In the genomic region with DNA sequence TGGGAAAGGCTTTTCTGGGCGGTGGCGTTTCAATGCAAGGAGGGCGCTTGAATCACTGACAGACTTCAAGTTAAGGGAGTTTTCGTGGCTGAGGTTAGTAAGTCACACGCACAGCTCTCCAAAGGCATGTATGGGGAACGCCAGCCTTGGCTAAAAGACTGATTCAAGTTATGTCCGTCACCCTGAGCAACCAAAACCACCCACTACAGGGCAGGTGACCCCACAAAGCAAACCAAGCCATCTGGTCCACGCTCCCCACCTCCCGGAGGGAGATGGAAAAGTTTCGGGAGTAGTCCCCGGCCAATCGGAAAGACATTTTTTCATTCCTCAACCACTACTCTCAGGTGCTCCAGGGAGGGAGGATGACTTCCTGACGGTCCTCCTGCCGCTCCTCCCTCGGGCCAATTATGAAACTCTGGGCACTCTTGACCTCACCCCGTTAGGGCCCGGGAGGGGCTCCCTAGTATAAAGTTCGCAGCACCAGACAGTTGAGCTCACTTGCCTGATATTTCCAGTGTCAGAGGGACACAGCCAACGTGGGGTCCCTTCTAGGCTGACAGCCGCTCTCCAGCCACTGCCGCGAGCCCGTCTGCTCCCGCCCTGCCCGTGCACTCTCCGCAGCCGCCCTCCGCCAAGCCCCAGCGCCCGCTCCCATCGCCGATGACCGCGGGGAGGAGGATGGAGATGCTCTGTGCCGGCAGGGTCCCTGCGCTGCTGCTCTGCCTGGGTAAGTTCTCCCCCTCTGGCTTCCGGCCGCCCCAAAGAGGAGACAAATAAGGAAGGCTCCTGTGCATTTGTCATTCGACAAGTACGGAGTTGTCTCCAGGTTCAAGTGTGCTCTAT, we compare ENCODE assay signal across 8 cellular contexts. TPM values are rescaled to one million over a fixed set of nuclear protein-coding genes. Genes with fewer than 3 reads are reported as not detected.
DNase-seq lines count a peak whose midpoint lies in the region; ATAC-seq and TF ChIP-seq lines count a peak whose summit lies in the region.

A gene with protein sequence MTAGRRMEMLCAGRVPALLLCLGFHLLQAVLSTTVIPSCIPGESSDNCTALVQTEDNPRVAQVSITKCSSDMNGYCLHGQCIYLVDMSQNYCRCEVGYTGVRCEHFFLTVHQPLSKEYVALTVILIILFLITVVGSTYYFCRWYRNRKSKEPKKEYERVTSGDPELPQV (plus strand): TSS at position 497 of the 843 bp plus-strand sequence. CDS start 164 bp downstream, at position 661.

- BruUV-seq in HCT116 (replicated peaks; lab: Mats Ljungman, UMichigan): no TSS peak

- peak within 1 kb of the TSS; percentile 94 for H3K9ac ChIP-seq in HCT116 (ENCODE audit: low read length)
- peak within 1 kb of the TSS; percentile 42 for H3K9ac ChIP-seq in NT2/D1 (ENCODE audit: insufficient read length, low read depth)

- CTCF ChIA-PET in GM10248 (lab: Yijun Ruan, JAX): no interaction called here
- CTCF ChIA-PET in HCT116 (lab: Charles Lee): interaction anchor here (0.8 kb wide), 1 partner anchor 429 kb away, joined by 3 read pairs; no protein-coding TSS in a partner anchor

- intact Hi-C loops in HCT116 (cut with micrococcal nuclease): loop anchor here (2.0 kb wide), 1 partner anchor 44 kb away; no protein-coding TSS in a partner anchor

- peak; percentile 76 for TF ChIP-seq POLR2A in HCT116 (IDR thresholded peaks at IDR 0.05; ENCODE audit: borderline replicate concordance, extremely low read depth, insufficient read depth, insufficient read length)

- H3K4me2 ChIP-seq in HCT116 (ENCODE audit: low read length): peak within 1 kb of the TSS; percentile 84

- peaks cover 18% of the 10 kb centered on the region for H3K27me3 Mint-ChIP-seq in memory B cell

- peak within 1 kb of the TSS; percentile 75 for H3K27ac Mint-ChIP-seq in memory B cell

- H3K4me3 ChIP-seq in HCT116 (replicated peaks in 1 of 2; ENCODE audit: low read depth in 1 of 2, low read length in 2 of 2) (peak within 1 kb of the TSS; percentile 76 to 91), NT2/D1 (ENCODE audit: insufficient read length, low read depth) (peak within 1 kb of the TSS; percentile 56), ectodermal cell (ENCODE audit: insufficient read depth, low read depth, low read length) (peak within 1 kb of the TSS; percentile 31), thoracic aorta (peak within 1 kb of the TSS; percentile 79)

- peak within 1 kb of the TSS; percentile 62 for H3K4me3 Mint-ChIP-seq in memory B cell

- H3K79me2 ChIP-seq in HCT116 (ENCODE audit: insufficient read depth, low read length): peaks cover 95% of the 10 kb centered on the region

- ATAC-seq in HCT116: peak; percentile 71
- peak; percentile 76 for ATAC-seq in memory B cell (ENCODE audit: low read depth)
- ATAC-seq in thoracic aorta (ENCODE audit: insufficient number of reproducible peaks, low FRiP score, low read depth): no peak
- ATAC-seq in HG03025 (IDR thresholded peaks at IDR 0.05; ENCODE audit: low FRiP score, unreplicated experiment): no peak

- H3K9me3 ChIP-seq in HCT116 (ENCODE audit: control insufficient read depth in 1 of 2, insufficient read depth in 1 of 2, low read depth in 1 of 2, low read length in 2 of 2): no peaks in the 10 kb centered on the region
- no peaks in the 10 kb centered on the region for H3K9me3 ChIP-seq in NT2/D1 (ENCODE audit: insufficient read depth, low read length)
- H3K9me3 ChIP-seq in ectodermal cell (ENCODE audit: control insufficient read depth, low read length): no peaks in the 10 kb centered on the region
- no peaks in the 10 kb centered on the region for H3K9me3 ChIP-seq in thoracic aorta

- H3K4me1 Mint-ChIP-seq in memory B cell: peaks cover 14% of the 10 kb centered on the region

- POLR2A ChIA-PET in GM10248 (lab: Yijun Ruan, JAX): no interaction called here
- POLR2A ChIA-PET in HCT116 (lab: Charles Lee): interaction anchor here (1.0 to 3.7 kb wide), 16 partner anchors 12 to 301 kb away, joined by 3 to 28 read pairs (median 5); a partner anchor contains a TSS

- no peaks in the 10 kb centered on the region for H3K36me3 Mint-ChIP-seq in memory B cell

- RAD21 ChIA-PET in HCT116 (lab: Charles Lee; ENCODE audit: low non-redundant PET in 1 of 2, low total read pairs in 2 of 2, uncharacterized antibody in 2 of 2, unreplicated experiment in 2 of 2): interaction anchor here in 1 of 2 experiments (0.9 to 1.6 kb wide), 2 partner anchors 44 to 258 kb away, joined by 3 to 4 read pairs; no protein-coding TSS in a partner anchor

- 1% methylated on average over 40 of the region's 40 CpGs for WGBS in ectodermal cell, 2 experiments

- H3K27ac ChIP-seq in HCT116 (ENCODE audit: low read depth, low read length) (peak within 1 kb of the TSS; percentile 94), ectodermal cell (ENCODE audit: insufficient read depth, low read depth, low read length, poor library complexity, severe bottlenecking) (no peak within 1 kb of the TSS), thoracic aorta (peak within 1 kb of the TSS in 1 of 2 donors; percentile 26)

- H3K9me3 Mint-ChIP-seq in memory B cell: no peaks in the 10 kb centered on the region

- no peak within 1 kb of the TSS for H2AFZ ChIP-seq in HCT116 (ENCODE audit: low read depth, low read length, poor library complexity, severe bottlenecking)

- no peak for TF ChIP-seq RAD21 in HCT116 (IDR thresholded peaks at IDR 0.05; ENCODE audit: low read depth)

- H3K27me3 ChIP-seq in HCT116 (ENCODE audit: insufficient read depth, low read length) (no peaks in the 10 kb centered on the region), NT2/D1 (ENCODE audit: insufficient read depth, insufficient read length) (peaks cover 29% of the 10 kb centered on the region), ectodermal cell (ENCODE audit: control insufficient read depth, insufficient read depth, low read length, poor library complexity, severe bottlenecking) (peaks cover 39% of the 10 kb centered on the region), thoracic aorta (replicated peaks; ENCODE audit: insufficient read depth) (no peaks in the 10 kb centered on the region)

- peaks cover 50 to 89% of the 10 kb centered on the region in 2 experiments for H3K4me1 ChIP-seq in HCT116 (ENCODE audit: control insufficient read depth in 1 of 2, insufficient read depth in 2 of 2, low read length in 2 of 2)
- H3K4me1 ChIP-seq in NT2/D1 (ENCODE audit: insufficient read depth, insufficient read length): no peaks in the 10 kb centered on the region
- no peaks in the 10 kb centered on the region for H3K4me1 ChIP-seq in ectodermal cell (ENCODE audit: control insufficient read depth, insufficient read depth, low read length)
- H3K4me1 ChIP-seq in thoracic aorta (ENCODE audit: control insufficient read depth in 1 of 2, low read depth in 2 of 2): peaks cover 9 to 10% of the 10 kb centered on the region in 2 donors

- H3K36me3 ChIP-seq in HCT116 (ENCODE audit: control insufficient read depth in 1 of 2, insufficient read depth in 2 of 2, low read length in 2 of 2): peaks cover 7 to 40% of the 10 kb centered on the region in 2 experiments; a peak in 3 of 4 replicates
- H3K36me3 ChIP-seq in NT2/D1 (ENCODE audit: insufficient read depth, insufficient read length, low read length): no peaks in the 10 kb centered on the region
- H3K36me3 ChIP-seq in ectodermal cell (ENCODE audit: control insufficient read depth, insufficient read depth, low read length): no peaks in the 10 kb centered on the region
- H3K36me3 ChIP-seq in thoracic aorta: no peaks in the 10 kb centered on the region

- no peak for TF ChIP-seq CTCF in GM10248 (IDR thresholded peaks at IDR 0.05; ENCODE audit: control extremely low read depth, extremely low read depth, low read depth, missing control alignments)
- TF ChIP-seq CTCF in HCT116 (IDR thresholded peaks at IDR 0.05 in 2 of 3, conservative IDR thresholded peaks at IDR 0.05 in 1 of 3; ENCODE audit: borderline replicate concordance in 1 of 3, insufficient read depth in 1 of 3, low read depth in 2 of 3, low read length in 2 of 3): no peak
- no peak for TF ChIP-seq CTCF in thoracic aorta (IDR thresholded peaks at IDR 0.05)

- peaks cover 8% of the 10 kb centered on the region; the same call in 1 of the 2 replicates for H4K20me1 ChIP-seq in HCT116 (ENCODE audit: insufficient read depth)

- no peaks in the 10 kb centered on the region for H3K9me2 ChIP-seq in HCT116 (ENCODE audit: insufficient read depth)

- DNase-seq in GM10248 (ENCODE audit: extremely low spot score) (peak; percentile 25), HCT116 (ENCODE audit: low read depth, low spot score) (peak; percentile 74), NT2/D1 (ENCODE audit: low read depth, low spot score) (no peak), memory B cell (ENCODE audit: low spot score in 2 of 2) (peak; percentile 9 to 13), thoracic aorta (ENCODE audit: low spot score) (no peak), NCI-H187 (lab: John Stamatoyannopoulos, UW) (no peak)

TF ChIP-seq in HCT116, 20 proteins besides CTCF, POLR2A, EP300 and RAD21 (continues in another document):
- TF ChIP-seq ZNF274 (IDR thresholded peaks at IDR 0.05; ENCODE audit: low read depth, low read length): no peak
- TF ChIP-seq, protein P1, sequence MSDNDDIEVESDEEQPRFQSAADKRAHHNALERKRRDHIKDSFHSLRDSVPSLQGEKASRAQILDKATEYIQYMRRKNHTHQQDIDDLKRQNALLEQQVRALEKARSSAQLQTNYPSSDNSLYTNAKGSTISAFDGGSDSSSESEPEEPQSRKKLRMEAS (IDR thresholded peaks at IDR 0.05): no peak
- no peak for TF ChIP-seq ELF1 (IDR thresholded peaks at IDR 0.05; ENCODE audit: borderline replicate concordance, low read depth)
- TF ChIP-seq, protein P2, sequence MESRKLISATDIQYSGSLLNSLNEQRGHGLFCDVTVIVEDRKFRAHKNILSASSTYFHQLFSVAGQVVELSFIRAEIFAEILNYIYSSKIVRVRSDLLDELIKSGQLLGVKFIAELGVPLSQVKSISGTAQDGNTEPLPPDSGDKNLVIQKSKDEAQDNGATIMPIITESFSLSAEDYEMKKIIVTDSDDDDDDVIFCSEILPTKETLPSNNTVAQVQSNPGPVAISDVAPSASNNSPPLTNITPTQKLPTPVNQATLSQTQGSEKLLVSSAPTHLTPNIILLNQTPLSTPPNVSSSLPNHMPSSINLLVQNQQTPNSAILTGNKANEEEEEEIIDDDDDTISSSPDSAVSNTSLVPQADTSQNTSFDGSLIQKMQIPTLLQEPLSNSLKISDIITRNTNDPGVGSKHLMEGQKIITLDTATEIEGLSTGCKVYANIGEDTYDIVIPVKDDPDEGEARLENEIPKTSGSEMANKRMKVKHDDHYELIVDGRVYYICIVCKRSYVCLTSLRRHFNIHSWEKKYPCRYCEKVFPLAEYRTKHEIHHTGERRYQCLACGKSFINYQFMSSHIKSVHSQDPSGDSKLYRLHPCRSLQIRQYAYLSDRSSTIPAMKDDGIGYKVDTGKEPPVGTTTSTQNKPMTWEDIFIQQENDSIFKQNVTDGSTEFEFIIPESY (IDR thresholded peaks at IDR 0.05; ENCODE audit: extremely low read depth, insufficient replicate concordance, low read length): peak; percentile 68

RNA-seq across cellular contexts. Expression of the gene that starts here (rescaled TPM):
- 498 TPM for total RNA-seq in HCT116 (2021; ENCODE audit: unreplicated experiment)
- 167 and 184 TPM in 2 replicates for polyA plus RNA-seq in HCT116 (2012)
- polyA plus RNA-seq in ectodermal cell (2013, experiment 1 of 4): not detected
- not detected for polyA plus RNA-seq in ectodermal cell (2013, experiment 2 of 4)
- polyA plus RNA-seq in ectodermal cell (2013, experiment 3 of 4): not detected
- polyA plus RNA-seq in ectodermal cell (2013, experiment 4 of 4): not detected
- total RNA-seq in thoracic aorta: 1 to 10 TPM; 1.1 to 7.8 TPM

Comparison
In these comparisons a context has a peak if more than half of its experiments do, and no peak if none do; other contexts are left out.
1. RNA of the gene that starts here (total RNA-seq): 498 TPM in HCT116 (single experiment); 1.1 to 7.8 TPM in thoracic aorta; every median in the first group is over 10 times any median in the second.
2. DNase-seq: peak in GM10248 (single experiment), HCT116 (single experiment) and memory B cell (2 of 2); none in NT2/D1 (single experiment), thoracic aorta (single experiment) and NCI-H187 (0 of 2).
3. ATAC-seq: peak in HCT116 (single experiment) and memory B cell (single experiment); none in thoracic aorta (single experiment) and HG03025 (single experiment).
4. H3K4me3 ChIP-seq: peak in every context shown above with its lines; median percentile 84 in HCT116; 79 in thoracic aorta; 56 in NT2/D1; 31 in ectodermal cell.